Comparison of ENCODE assay signal across 1 cellular context in genomic region chr18:69567813-69568488, GRCh38.
TF ChIP-seq lines count a peak whose summit lies in the region.

No MANE protein-coding gene starts in this region.

TF ChIP-seq in GM23338, 12 proteins besides CTCF, POLR2A, EP300 and RAD21:
- TF ChIP-seq, protein P1, sequence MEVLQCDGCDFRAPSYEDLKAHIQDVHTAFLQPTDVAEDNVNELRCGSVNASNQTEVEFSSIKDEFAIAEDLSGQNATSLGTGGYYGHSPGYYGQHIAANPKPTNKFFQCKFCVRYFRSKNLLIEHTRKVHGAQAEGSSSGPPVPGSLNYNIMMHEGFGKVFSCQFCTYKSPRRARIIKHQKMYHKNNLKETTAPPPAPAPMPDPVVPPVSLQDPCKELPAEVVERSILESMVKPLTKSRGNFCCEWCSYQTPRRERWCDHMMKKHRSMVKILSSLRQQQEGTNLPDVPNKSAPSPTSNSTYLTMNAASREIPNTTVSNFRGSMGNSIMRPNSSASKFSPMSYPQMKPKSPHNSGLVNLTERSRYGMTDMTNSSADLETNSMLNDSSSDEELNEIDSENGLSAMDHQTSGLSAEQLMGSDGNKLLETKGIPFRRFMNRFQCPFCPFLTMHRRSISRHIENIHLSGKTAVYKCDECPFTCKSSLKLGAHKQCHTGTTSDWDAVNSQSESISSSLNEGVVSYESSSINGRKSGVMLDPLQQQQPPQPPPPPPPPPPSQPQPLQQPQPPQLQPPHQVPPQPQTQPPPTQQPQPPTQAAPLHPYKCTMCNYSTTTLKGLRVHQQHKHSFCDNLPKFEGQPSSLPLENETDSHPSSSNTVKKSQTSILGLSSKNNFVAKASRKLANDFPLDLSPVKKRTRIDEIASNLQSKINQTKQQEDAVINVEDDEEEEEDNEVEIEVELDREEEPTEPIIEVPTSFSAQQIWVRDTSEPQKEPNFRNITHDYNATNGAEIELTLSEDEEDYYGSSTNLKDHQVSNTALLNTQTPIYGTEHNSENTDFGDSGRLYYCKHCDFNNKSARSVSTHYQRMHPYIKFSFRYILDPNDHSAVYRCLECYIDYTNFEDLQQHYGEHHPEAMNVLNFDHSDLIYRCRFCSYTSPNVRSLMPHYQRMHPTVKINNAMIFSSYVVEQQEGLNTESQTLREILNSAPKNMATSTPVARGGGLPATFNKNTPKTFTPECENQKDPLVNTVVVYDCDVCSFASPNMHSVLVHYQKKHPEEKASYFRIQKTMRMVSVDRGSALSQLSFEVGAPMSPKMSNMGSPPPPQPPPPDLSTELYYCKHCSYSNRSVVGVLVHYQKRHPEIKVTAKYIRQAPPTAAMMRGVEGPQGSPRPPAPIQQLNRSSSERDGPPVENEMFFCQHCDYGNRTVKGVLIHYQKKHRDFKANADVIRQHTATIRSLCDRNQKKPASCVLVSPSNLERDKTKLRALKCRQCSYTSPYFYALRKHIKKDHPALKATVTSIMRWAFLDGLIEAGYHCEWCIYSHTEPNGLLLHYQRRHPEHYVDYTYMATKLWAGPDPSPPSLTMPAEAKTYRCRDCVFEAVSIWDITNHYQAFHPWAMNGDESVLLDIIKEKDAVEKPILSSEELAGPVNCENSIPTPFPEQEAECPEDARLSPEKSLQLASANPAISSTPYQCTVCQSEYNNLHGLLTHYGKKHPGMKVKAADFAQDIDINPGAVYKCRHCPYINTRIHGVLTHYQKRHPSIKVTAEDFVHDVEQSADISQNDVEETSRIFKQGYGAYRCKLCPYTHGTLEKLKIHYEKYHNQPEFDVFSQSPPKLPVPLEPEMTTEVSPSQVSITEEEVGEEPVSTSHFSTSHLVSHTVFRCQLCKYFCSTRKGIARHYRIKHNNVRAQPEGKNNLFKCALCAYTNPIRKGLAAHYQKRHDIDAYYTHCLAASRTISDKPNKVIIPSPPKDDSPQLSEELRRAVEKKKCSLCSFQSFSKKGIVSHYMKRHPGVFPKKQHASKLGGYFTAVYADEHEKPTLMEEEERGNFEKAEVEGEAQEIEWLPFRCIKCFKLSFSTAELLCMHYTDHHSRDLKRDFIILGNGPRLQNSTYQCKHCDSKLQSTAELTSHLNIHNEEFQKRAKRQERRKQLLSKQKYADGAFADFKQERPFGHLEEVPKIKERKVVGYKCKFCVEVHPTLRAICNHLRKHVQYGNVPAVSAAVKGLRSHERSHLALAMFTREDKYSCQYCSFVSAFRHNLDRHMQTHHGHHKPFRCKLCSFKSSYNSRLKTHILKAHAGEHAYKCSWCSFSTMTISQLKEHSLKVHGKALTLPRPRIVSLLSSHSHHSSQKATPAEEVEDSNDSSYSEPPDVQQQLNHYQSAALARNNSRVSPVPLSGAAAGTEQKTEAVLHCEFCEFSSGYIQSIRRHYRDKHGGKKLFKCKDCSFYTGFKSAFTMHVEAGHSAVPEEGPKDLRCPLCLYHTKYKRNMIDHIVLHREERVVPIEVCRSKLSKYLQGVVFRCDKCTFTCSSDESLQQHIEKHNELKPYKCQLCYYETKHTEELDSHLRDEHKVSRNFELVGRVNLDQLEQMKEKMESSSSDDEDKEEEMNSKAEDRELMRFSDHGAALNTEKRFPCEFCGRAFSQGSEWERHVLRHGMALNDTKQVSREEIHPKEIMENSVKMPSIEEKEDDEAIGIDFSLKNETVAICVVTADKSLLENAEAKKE (CRISPR knock-in tag; IDR thresholded peaks at IDR 0.05): no peak
- TF ChIP-seq ZNF331 (CRISPR knock-in tag; IDR thresholded peaks at IDR 0.05; ENCODE audit: low read depth): no peak
- TF ChIP-seq EZH2 (IDR thresholded peaks at IDR 0.05; ENCODE audit: low read depth, unreplicated experiment): no peak
- TF ChIP-seq CREB1 (CRISPR knock-in tag; IDR thresholded peaks at IDR 0.05; ENCODE audit: low read depth): no peak
- TF ChIP-seq REST (IDR thresholded peaks at IDR 0.05; ENCODE audit: unreplicated experiment): no peak
- TF ChIP-seq EZH2phosphoT487 (IDR thresholded peaks at IDR 0.05; ENCODE audit: unreplicated experiment): no peak
- no peak for TF ChIP-seq ZNF114 (CRISPR knock-in tag; IDR thresholded peaks at IDR 0.05)
- no peak for TF ChIP-seq POLR2AphosphoS5 (IDR thresholded peaks at IDR 0.05; ENCODE audit: low read depth)
- no peak for TF ChIP-seq ETS1 (IDR thresholded peaks at IDR 0.05)
- no peak for TF ChIP-seq JUNB (IDR thresholded peaks at IDR 0.05; ENCODE audit: unreplicated experiment)
- TF ChIP-seq STAT1 (IDR thresholded peaks at IDR 0.05; ENCODE audit: unreplicated experiment): no peak
- TF ChIP-seq NANOG (IDR thresholded peaks at IDR 0.05; ENCODE audit: borderline replicate concordance): no peak
TF ChIP-seq in GM23338: peak in this region for 0.
